Comparison of ENCODE assay signal across 15 cellular contexts in the genomic region with DNA sequence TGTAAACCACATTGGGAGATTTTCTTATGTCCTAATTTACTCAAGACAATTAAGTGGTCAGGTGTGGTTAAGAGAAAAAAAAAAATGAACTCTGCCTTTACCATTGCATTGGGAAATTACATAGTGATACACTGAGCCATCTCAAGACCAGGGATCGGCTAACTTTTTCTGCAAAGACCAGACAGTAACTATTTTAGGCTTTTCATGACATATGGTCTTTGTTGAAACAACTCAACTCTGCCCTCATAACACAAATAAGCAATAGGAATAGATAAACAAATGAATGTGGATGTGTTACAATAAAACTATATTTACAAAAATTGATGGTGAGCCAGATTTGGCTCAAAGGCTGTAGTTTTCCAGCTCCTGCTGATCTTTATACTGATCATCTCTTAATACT.
DNase-seq lines count a peak whose midpoint lies in the region; ATAC-seq, FAIRE-seq and TF ChIP-seq lines count a peak whose summit lies in the region.
"Had no signal": no experiment of that assay in that cellular context is flagged by ENCODE, and none has a peak within 500 bp of the region (broad histone marks: within the 10 kb centered on the region; RNA-seq: fewer than 3 reads in every experiment).

No MANE protein-coding gene starts in this region.

- H4K91ac ChIP-seq in IMR-90 (ENCODE audit: insufficient read depth, low read depth, low read length) (no peak overlapping the region), mesenchymal stem cell (ENCODE audit: low read length) (no peak overlapping the region)

- peak; percentile 38 for DNase-seq in AG04450 (ENCODE audit: low read depth, low spot score)
- peak; percentile 59 for DNase-seq in IMR-90
- peak; percentile 33 for DNase-seq in mesenchymal stem cell
- DNase-seq in MG63 = no peak
- DNase-seq in LoVo (ENCODE audit: low spot score) = no peak
- DNase-seq: 8988T; C1 segment of cervical spinal cord; Calu3; CD4-positive, alpha-beta T cell; DMS 273 treated with DMSO at 0.1 percent for 48 hours; GOT3; H9 had no signal

- no peak overlapping the region for H4K5ac ChIP-seq in IMR-90 (ENCODE audit: low read depth, low read length)

- H3K9me1 ChIP-seq in IMR-90 (ENCODE audit: insufficient read depth, low read length) = no peaks in the 10 kb centered on the region

- no peak overlapping the region for H3K4me3 ChIP-seq in AG04450 (ENCODE audit: low read depth, low read length)
- H3K4me3 ChIP-seq in IMR-90 (ENCODE audit: insufficient read depth, low read depth, low read length) = no peak overlapping the region
- no peak overlapping the region for H3K4me3 ChIP-seq in mesenchymal stem cell (ENCODE audit: insufficient read depth in 1 of 2, low read depth in 1 of 2, low read length in 2 of 2)
- no peak overlapping the region for H3K4me3 ChIP-seq in MG63

- H2BK5ac ChIP-seq in IMR-90 (ENCODE audit: low read depth, low read length, poor library complexity, severe bottlenecking) = no peak overlapping the region
- no peak overlapping the region for H2BK5ac ChIP-seq in mesenchymal stem cell (ENCODE audit: low read depth, low read length, poor library complexity, severe bottlenecking)

- H3K9me3 ChIP-seq in AG04450 (ENCODE audit: control insufficient read depth, insufficient read depth, low read length) (no peaks in the 10 kb centered on the region), IMR-90 (ENCODE audit: control insufficient read depth, insufficient read depth, low read length) (no peaks in the 10 kb centered on the region), mesenchymal stem cell (ENCODE audit: control insufficient read depth, low read length) (no peaks in the 10 kb centered on the region), MG63 (no peaks in the 10 kb centered on the region)

- H3K79me1 ChIP-seq in IMR-90 (ENCODE audit: low read depth in 1 of 2, low read length in 2 of 2) (no peaks in the 10 kb centered on the region), mesenchymal stem cell (replicated peaks; ENCODE audit: low read length, poor library complexity, severe bottlenecking) (no peaks in the 10 kb centered on the region)

- CTCF ChIA-PET in AG04450 (lab: Charles Lee) (no interaction called here), IMR-90 (lab: Yijun Ruan, JAX) (no interaction called here)

- no peak overlapping the region for H3K56ac ChIP-seq in IMR-90 (ENCODE audit: extremely low read depth, insufficient read depth, low read length)

- H2AK5ac ChIP-seq in IMR-90 (ENCODE audit: low read depth, low read length) (no peak overlapping the region), mesenchymal stem cell (ENCODE audit: low read length, severe bottlenecking) (no peak overlapping the region)

- WGBS in IMR-90 (ENCODE audit: extremely low coverage in 2 of 2, insufficient read length in 1 of 2), 2 experiments = no CpG with 5 or more reads among the region's 1 CpG
- 83% methylated on average over 1 of the region's 1 CpG for WGBS in mesenchymal stem cell

- no peak overlapping the region for H2BK20ac ChIP-seq in IMR-90 (ENCODE audit: low read depth, low read length)

- no peak for TF ChIP-seq CTCF in AG04450 (IDR thresholded peaks at IDR 0.05; ENCODE audit: low read depth, low read length)
- no peak for TF ChIP-seq CTCF in IMR-90 (conservative IDR thresholded peaks at IDR 0.05; ENCODE audit: low read depth, low read length)

- H3K27me3 ChIP-seq in AG04450 (ENCODE audit: control insufficient read depth, insufficient read depth, low read length) (no peaks in the 10 kb centered on the region), IMR-90 (ENCODE audit: control insufficient read depth, insufficient read depth, low read length) (no peaks in the 10 kb centered on the region), mesenchymal stem cell (ENCODE audit: control insufficient read depth in 1 of 2, insufficient read depth in 1 of 2, low read length in 2 of 2) (no peaks in the 10 kb centered on the region), MG63 (no peaks in the 10 kb centered on the region; the same call in 1 of the 2 replicates)

- no peak overlapping the region for H3K9ac ChIP-seq in IMR-90 (ENCODE audit: low read depth, low read length)
- no peak overlapping the region for H3K9ac ChIP-seq in mesenchymal stem cell (ENCODE audit: low read length)

- no peak overlapping the region for H2AK9ac ChIP-seq in IMR-90 (replicated peaks; ENCODE audit: low read depth, low read length, poor library complexity)

- peak; percentile 53; the same call in 1 of the 2 replicates for ATAC-seq in IMR-90 (ENCODE audit: low read depth)
- ATAC-seq in GM21360 (IDR thresholded peaks at IDR 0.05; ENCODE audit: unreplicated experiment) = no peak

- H4K8ac ChIP-seq in IMR-90 (ENCODE audit: low read depth in 2 of 2, low read length in 2 of 2) (no peak overlapping the region), mesenchymal stem cell (ENCODE audit: low read length) (no peak overlapping the region)

- H2AFZ ChIP-seq in IMR-90 (replicated peaks; ENCODE audit: low read length, poor library complexity) (no peak overlapping the region), mesenchymal stem cell (ENCODE audit: low read depth, low read length) (no peak overlapping the region)

- H2BK15ac ChIP-seq in IMR-90 (ENCODE audit: low read depth, low read length) = no peak overlapping the region
- no peak overlapping the region for H2BK15ac ChIP-seq in mesenchymal stem cell (ENCODE audit: low read depth, poor library complexity, severe bottlenecking)

- H3K4me1 ChIP-seq in IMR-90 (ENCODE audit: control insufficient read depth, insufficient read depth, low read length) = no peaks in the 10 kb centered on the region
- H3K4me1 ChIP-seq in mesenchymal stem cell (ENCODE audit: control insufficient read depth, insufficient read depth, low read depth, low read length) = no peaks in the 10 kb centered on the region

- intact Hi-C loops in IMR-90 (cut with micrococcal nuclease) = no loop called here

- POLR2A ChIA-PET in AG04450 (lab: Yijun Ruan, JAX) (interaction anchor here (0.6 kb wide), 1 partner anchor 531 kb away, joined by 3 read pairs; no protein-coding TSS in a partner anchor), IMR-90 (lab: Charles Lee; ENCODE audit: unreplicated experiment) (no interaction called here)

- in situ Hi-C loops in IMR-90 (cut with MboI; ENCODE audit: low sequenced_read_pairs) = no loop called here

- FAIRE-seq in endometrium (lab: Jason Lieb, UNC) = peak; percentile 93
- FAIRE-seq: GM12891 had no signal

- no TSS peak for BruUV-seq in IMR-90 (replicated peaks; lab: Mats Ljungman, UMichigan)

- no peaks in the 10 kb centered on the region for H3K36me3 ChIP-seq in IMR-90 (ENCODE audit: control insufficient read depth, insufficient read depth, low read length)
- no peaks in the 10 kb centered on the region for H3K36me3 ChIP-seq in mesenchymal stem cell (ENCODE audit: control insufficient read depth in 1 of 2, insufficient read depth in 2 of 2, low read depth in 1 of 2, low read length in 2 of 2)
- no peaks in the 10 kb centered on the region for H3K36me3 ChIP-seq in MG63

- H3K4ac ChIP-seq in IMR-90 (ENCODE audit: low read depth, low read length) (no peak overlapping the region), mesenchymal stem cell (ENCODE audit: low read depth in 1 of 2, low read length in 2 of 2) (no peak overlapping the region)

- H3K14ac ChIP-seq in IMR-90 (replicated peaks; ENCODE audit: low read depth, low read length) (no peak overlapping the region), mesenchymal stem cell (ENCODE audit: low read length in 2 of 2) (no peak overlapping the region)

- no peak overlapping the region for H3K27ac ChIP-seq in AG04450 (ENCODE audit: low read depth, low read length)
- no peak overlapping the region for H3K27ac ChIP-seq in IMR-90 (ENCODE audit: insufficient read depth, low read length)
- H3K27ac ChIP-seq in mesenchymal stem cell (ENCODE audit: low read length, poor library complexity, severe bottlenecking) = no peak overlapping the region

- TF ChIP-seq RAD21 in IMR-90 (IDR thresholded peaks at IDR 0.05; ENCODE audit: low read length) = no peak

- H3K4me2 ChIP-seq in IMR-90 (ENCODE audit: low read depth, low read length) = no peak overlapping the region
- H3K4me2 ChIP-seq in mesenchymal stem cell (ENCODE audit: low read length, poor library complexity, severe bottlenecking) = no peak overlapping the region

- no peak overlapping the region for H2BK120ac ChIP-seq in IMR-90 (ENCODE audit: low read depth, low read length)
- no peak overlapping the region for H2BK120ac ChIP-seq in mesenchymal stem cell (ENCODE audit: low read depth, low read length)

- dilution Hi-C loops in IMR-90 (cut with HindIII; ENCODE audit: low sequenced_read_pairs, unreplicated experiment) = no loop called here

- no peaks in the 10 kb centered on the region for H4K20me1 ChIP-seq in IMR-90 (ENCODE audit: insufficient read depth, low read length)

- H2BK12ac ChIP-seq in mesenchymal stem cell (ENCODE audit: low read length in 2 of 2) = no peak overlapping the region

- H3K18ac ChIP-seq in IMR-90 (ENCODE audit: low read depth, low read length) = no peak overlapping the region
- H3K18ac ChIP-seq in mesenchymal stem cell (ENCODE audit: low read depth in 1 of 2, low read length in 2 of 2) = no peak overlapping the region

- H3K23ac ChIP-seq in IMR-90 (ENCODE audit: low read depth, low read length) (no peak overlapping the region), mesenchymal stem cell (ENCODE audit: low read length in 2 of 2) (no peak overlapping the region)

- no peak for TF ChIP-seq POLR2A in IMR-90 (IDR thresholded peaks at IDR 0.05; ENCODE audit: low read depth, low read length)

TF ChIP-seq in IMR-90, 13 proteins besides CTCF, POLR2A, EP300 and RAD21 (continues in another document):
- TF ChIP-seq BHLHE40 (IDR thresholded peaks at IDR 0.05; ENCODE audit: low read depth, low read length) = no peak
- TF ChIP-seq MXI1 (IDR thresholded peaks at IDR 0.05; ENCODE audit: borderline replicate concordance, low read depth, low read length) = no peak
- TF ChIP-seq MAFK (IDR thresholded peaks at IDR 0.05; ENCODE audit: low read depth, low read length) = no peak
- TF ChIP-seq MAZ (IDR thresholded peaks at IDR 0.05; ENCODE audit: borderline replicate concordance, low read depth, low read length) = no peak
- no peak for TF ChIP-seq RFX5 (IDR thresholded peaks at IDR 0.05; ENCODE audit: low read depth, low read length)
- TF ChIP-seq, protein P1, sequence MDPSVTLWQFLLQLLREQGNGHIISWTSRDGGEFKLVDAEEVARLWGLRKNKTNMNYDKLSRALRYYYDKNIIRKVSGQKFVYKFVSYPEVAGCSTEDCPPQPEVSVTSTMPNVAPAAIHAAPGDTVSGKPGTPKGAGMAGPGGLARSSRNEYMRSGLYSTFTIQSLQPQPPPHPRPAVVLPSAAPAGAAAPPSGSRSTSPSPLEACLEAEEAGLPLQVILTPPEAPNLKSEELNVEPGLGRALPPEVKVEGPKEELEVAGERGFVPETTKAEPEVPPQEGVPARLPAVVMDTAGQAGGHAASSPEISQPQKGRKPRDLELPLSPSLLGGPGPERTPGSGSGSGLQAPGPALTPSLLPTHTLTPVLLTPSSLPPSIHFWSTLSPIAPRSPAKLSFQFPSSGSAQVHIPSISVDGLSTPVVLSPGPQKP (IDR thresholded peaks at IDR 0.05; ENCODE audit: borderline replicate concordance, low read depth, low read length) = no peak
- TF ChIP-seq SMC3 (IDR thresholded peaks at IDR 0.05; ENCODE audit: low read depth, low read length) = no peak

Comparison
In these comparisons a context has a peak if more than half of its experiments do, and no peak if none do; other contexts are left out.
1. DNase-seq: peak in AG04450 (single experiment), IMR-90 (single experiment) and mesenchymal stem cell (single experiment); none in MG63 (single experiment) and LoVo (single experiment).